10 cellular contexts compared by ENCODE assay signal in genomic region chr1:54577612-54578011, GRCh38. TPM values are rescaled to one million over a fixed set of nuclear protein-coding genes. Genes with fewer than 3 reads are reported as not detected.
A peak's percentile ranks its signal among the peaks of the same experiment; 100 is the strongest.
DNase-seq lines count a peak whose midpoint lies in the region; ATAC-seq, FAIRE-seq and TF ChIP-seq lines count a peak whose summit lies in the region.
"Had no signal": no experiment of that assay in that cellular context is flagged by ENCODE, and none has a peak within 500 bp of the region (broad histone marks: within the 10 kb centered on the region; RNA-seq: fewer than 3 reads in every experiment).

No MANE protein-coding gene starts in this region.

- H3K27ac ChIP-seq in K562 (ENCODE audit: extremely low read depth, low read depth, low read length): no peak overlapping the region
- H3K27ac ChIP-seq in gastrocnemius medialis: peak overlapping the region; percentile 85 to 98 (median 95)
- H3K27ac ChIP-seq in CD4-positive, alpha-beta T cell (ENCODE audit: low read depth, low read length): no peak overlapping the region

- H2AFZ ChIP-seq in K562 (ENCODE audit: low read depth, low read length): peak overlapping the region; percentile 3; the same call in 1 of the 2 replicates

- no peak overlapping the region for H3K4me3 ChIP-seq in K562
- H3K4me3 ChIP-seq in gastrocnemius medialis: no peak overlapping the region

- H3K4me1 ChIP-seq in K562 (replicated peaks in 1 of 2; ENCODE audit: control insufficient read depth in 2 of 2, insufficient read depth in 2 of 2, low read length in 2 of 2) (peaks cover 8 to 12% of the 10 kb centered on the region in 2 experiments; a peak in 4 of 5 replicates), gastrocnemius medialis (peaks cover 51 to 55% of the 10 kb centered on the region in 2 donors)

- TF ChIP-seq RAD21 in K562 (CRISPR knock-in tag; conservative IDR thresholded peaks at IDR 0.05 in 1 of 2, IDR thresholded peaks at IDR 0.05 in 1 of 2): no peak; a peak in 1 of 4 replicates

- no peaks in the 10 kb centered on the region for H3K9me1 ChIP-seq in K562 (ENCODE audit: control insufficient read depth, insufficient read depth, low read length)

- H3K9me3 Mint-ChIP-seq in CD4-positive, alpha-beta T cell: no peaks in the 10 kb centered on the region

- in situ Hi-C loops in K562 (cut with MboI): no loop called here
- in situ Hi-C loops in gastrocnemius medialis (cut with MboI; ENCODE audit: low sequenced_read_pairs in 4 of 4): no loop called here

- H3K4me2 ChIP-seq in K562 (ENCODE audit: insufficient read depth, low read length): no peak overlapping the region

- H4K20me1 ChIP-seq in K562 (replicated peaks; ENCODE audit: control insufficient read depth, insufficient read depth, low read length): no peaks in the 10 kb centered on the region

- TF ChIP-seq CTCF in K562 (IDR thresholded peaks at IDR 0.05 in 2 of 3, conservative IDR thresholded peaks at IDR 0.05 in 1 of 3; ENCODE audit: insufficient read depth in 2 of 3, low read depth in 1 of 3, low read length in 3 of 3): no peak
- no peak for TF ChIP-seq CTCF in gastrocnemius medialis (IDR thresholded peaks at IDR 0.05 in 4 of 5, conservative IDR thresholded peaks at IDR 0.05 in 1 of 5)
- TF ChIP-seq CTCF in CD4-positive, alpha-beta T cell (IDR thresholded peaks at IDR 0.05): no peak

- POLR2A ChIA-PET in K562 (lab: Yijun Ruan, JAX): interaction anchor here (0.6 to 2.5 kb wide), 4 partner anchors 12 to 220 kb away, joined by 3 to 10 read pairs (median 6); no protein-coding TSS in a partner anchor
- POLR2A ChIA-PET in CD4-positive, alpha-beta T cell (lab: Charles Lee): no interaction called here

- no peaks in the 10 kb centered on the region for H3K79me2 ChIP-seq in K562 (ENCODE audit: control insufficient read depth, insufficient read depth, low read length)

- intact Hi-C loops in K562 (cut with micrococcal nuclease) (no loop called here), left cardiac atrium (cut with DNase I) (no loop called here), gastrocnemius medialis (cut with DNase I; ENCODE audit: low total_unique reads) (no loop called here)
- intact Hi-C loops in CD4-positive, alpha-beta T cell (cut with DNase I, micrococcal nuclease): no loop called here

- H3K27me3 ChIP-seq in K562 (ENCODE audit: control insufficient read depth in 2 of 2, insufficient read depth in 2 of 2, low read length in 2 of 2) (peaks cover 2 to 38% of the 10 kb centered on the region in 2 experiments; a peak in 3 of 5 replicates), gastrocnemius medialis (no peaks in the 10 kb centered on the region)
- H3K27me3 ChIP-seq in CD4-positive, alpha-beta T cell (ENCODE audit: control insufficient read depth, insufficient read depth, low read length): no peaks in the 10 kb centered on the region

- CTCF ChIA-PET in K562 (lab: Yijun Ruan, JAX; ENCODE audit: low intra/inter-chr PET ratio): no interaction called here
- CTCF ChIA-PET in CD4-positive, alpha-beta T cell (lab: Charles Lee): no interaction called here

- H3K9me3 ChIP-seq in K562 (replicated peaks; ENCODE audit: control insufficient read depth, insufficient read depth, low read depth, low read length): no peaks in the 10 kb centered on the region
- no peaks in the 10 kb centered on the region for H3K9me3 ChIP-seq in gastrocnemius medialis
- no peaks in the 10 kb centered on the region for H3K9me3 ChIP-seq in CD4-positive, alpha-beta T cell (ENCODE audit: control insufficient read depth, low read length)

- TF ChIP-seq POLR2A in K562 (conservative IDR thresholded peaks at IDR 0.05) (no peak), gastrocnemius medialis (IDR thresholded peaks at IDR 0.05) (no peak)

- H3K9ac ChIP-seq in K562 (ENCODE audit: insufficient read depth in 1 of 2, low read depth in 2 of 2, low read length in 2 of 2): peak overlapping the region in 1 of 2 experiments; percentile 46; a peak in 1 of 4 replicates

- no peak overlapping the region for H3K4me3 Mint-ChIP-seq in CD4-positive, alpha-beta T cell

- H3K36me3 Mint-ChIP-seq in CD4-positive, alpha-beta T cell (ENCODE audit: low read depth): no peaks in the 10 kb centered on the region

- no peaks in the 10 kb centered on the region for H3K36me3 ChIP-seq in K562 (ENCODE audit: control insufficient read depth, insufficient read depth, low read length)
- no peaks in the 10 kb centered on the region for H3K36me3 ChIP-seq in gastrocnemius medialis

- H3K27me3 Mint-ChIP-seq in CD4-positive, alpha-beta T cell: no peaks in the 10 kb centered on the region

- peak; percentile 16; the same call in 1 of the 2 replicates for TF ChIP-seq EP300 in K562 (IDR thresholded peaks at IDR 0.05; ENCODE audit: low read length)

- H3K27ac Mint-ChIP-seq in CD4-positive, alpha-beta T cell: no peak overlapping the region

- 0 out of 3 replicates have a peak, but pooled peaks have one; percentile 24 for ATAC-seq in K562
- ATAC-seq in left cardiac atrium: peak in 1 of 2 donors; percentile 13
- ATAC-seq in gastrocnemius medialis: peak; percentile 39 to 53
- no peak for ATAC-seq in CD4-positive, alpha-beta T cell (ENCODE audit: poor library complexity)
- ATAC-seq in HG02970 (IDR thresholded peaks at IDR 0.05; ENCODE audit: low FRiP score, unreplicated experiment): no peak
- no peak for ATAC-seq in GM21528 (IDR thresholded peaks at IDR 0.05; ENCODE audit: low FRiP score, unreplicated experiment)

- no TSS peak for BruUV-seq in K562 (replicated peaks; lab: Mats Ljungman, UMichigan)

- DNase-seq in HT1080 (ENCODE audit: low read depth) (peak; percentile 11), K562 (ENCODE audit: extremely low read depth in 1 of 4, low spot score in 3 of 4) (peak in 1 of 4 experiments; percentile 70), left cardiac atrium (peak; percentile 87), gastrocnemius medialis (peak; percentile 80 to 92), frontal cortex (ENCODE audit: low spot score in 2 of 2) (no peak)
- no peak for DNase-seq in CD4-positive, alpha-beta T cell
- DNase-seq: cerebellar nuclear complex had no signal

- FAIRE-seq in K562 (lab: Jason Lieb, UNC) (peak; percentile 37), frontal cortex (lab: Jason Lieb, UNC) (no peak)

- WGBS in K562 (ENCODE audit: insufficient coverage, low coverage, missing lambda C conversion rate): 2% methylated on average over 6 of the region's 6 CpGs

- no peaks in the 10 kb centered on the region for H3K4me1 Mint-ChIP-seq in CD4-positive, alpha-beta T cell (ENCODE audit: low read depth)

RNA-seq across cellular contexts. Expression of gene ACOT11, which starts 29.6 kb away (rescaled TPM):
- 1.9 and 2.0 TPM in 2 replicates for total RNA-seq in HT1080 (2014; rRNA removed; shearing (Covaris generic))
- 2.7 and 3.0 TPM in 2 replicates for polyA plus RNA-seq in HT1080 (2015; cell fraction: cytosol; rRNA removed)
- polyA plus RNA-seq in HT1080 (2015; cell fraction: nucleus; rRNA removed): 5.7 and 9.7 TPM in 2 replicates
- 1.0 and 3.3 TPM in 2 replicates for total RNA-seq in K562 (2011; cell fraction: chromatin; rRNA removed; ENCODE audit: low replicate concordance)
- total RNA-seq in K562 (2011; cell fraction: nucleolus; rRNA removed): 1.4 and 1.7 TPM in 2 replicates
- 0.73 and 1.7 TPM in 2 replicates for total RNA-seq in K562 (2011; cell fraction: nucleoplasm; rRNA removed)
- total RNA-seq in K562 (2014; rRNA removed): 0.49 and 0.64 TPM in 2 replicates
- total RNA-seq in K562 (2014; rRNA removed; fragmentation: Illumina TruSeq; extraction: Trizol): 0.04 and 0.16 TPM in 2 replicates
- total RNA-seq in K562 (2015; rRNA removed; fragmentation: Illumina TruSeq; extraction: Trizol): 0.33 and 0.64 TPM in 2 replicates
- total RNA-seq in K562 (2021): 0.89 and 1.2 TPM in 2 replicates
- polyA plus RNA-seq in K562 (2011; rRNA removed): 0.31 and 2.8 TPM in 2 replicates
- 0.63 and 1.6 TPM in 2 replicates for polyA plus RNA-seq in K562 (2011; cell fraction: cytosol; rRNA removed)
- 2.9 and 6.7 TPM in 2 replicates for polyA plus RNA-seq in K562 (2011; cell fraction: nucleus; rRNA removed)
- 0.46 and 1.5 TPM in 2 replicates for polyA plus RNA-seq in K562 (2012)
- polyA plus RNA-seq in K562 (2014; fragmentation: Illumina TruSeq; extraction: Trizol): 0.42 and 0.91 TPM in 2 replicates
- not detected for polyA plus RNA-seq in K562 (2014; fragmentation: Nextera tagmentation; extraction: Ambion mirVana)
- polyA plus RNA-seq in K562 (2014; rRNA removed): 0.71 and 0.78 TPM in 2 replicates
- polyA minus RNA-seq in K562 (2011; rRNA and poly(A)+ RNA removed): 0.21 and 2.1 TPM in 2 replicates
- polyA minus RNA-seq in K562 (2011; cell fraction: cytosol; rRNA and poly(A)+ RNA removed): 1.2 TPM in 1 of 2 replicates, not detected in the other
- 0.40 and 5.1 TPM in 2 replicates for polyA minus RNA-seq in K562 (2011; cell fraction: nucleus; rRNA and poly(A)+ RNA removed)
- total RNA-seq in left cardiac atrium: 10 to 100 TPM; 15.2 to 23.3 TPM
- 1 to 10 TPM in 2 of 4 donors, under 1 TPM in 2; 0.90 to 3.2 (median 1.2) TPM for total RNA-seq in gastrocnemius medialis
- total RNA-seq in CD4-positive, alpha-beta T cell: under 1 TPM; 0.50 to 0.91 TPM
- total RNA-seq in frontal cortex: 1.2 TPM

RNA-seq across cellular contexts. Expression of gene FAM151A, which starts 45.7 kb away (rescaled TPM):
- total RNA-seq in HT1080 (2014; rRNA removed; shearing (Covaris generic)): not detected in 2 replicates
- polyA plus RNA-seq in HT1080 (2015; cell fraction: cytosol; rRNA removed): not detected in 2 replicates
- polyA plus RNA-seq in HT1080 (2015; cell fraction: nucleus; rRNA removed): not detected in 2 replicates
- total RNA-seq in K562 (2011; cell fraction: chromatin; rRNA removed; ENCODE audit: low replicate concordance): not detected in 2 replicates
- total RNA-seq in K562 (2011; cell fraction: nucleolus; rRNA removed): not detected in 2 replicates
- not detected in 2 replicates for total RNA-seq in K562 (2011; cell fraction: nucleoplasm; rRNA removed)
- total RNA-seq in K562 (2014; rRNA removed): not detected in 2 replicates
- total RNA-seq in K562 (2014; rRNA removed; fragmentation: Illumina TruSeq; extraction: Trizol): not detected in 2 replicates
- total RNA-seq in K562 (2015; rRNA removed; fragmentation: Illumina TruSeq; extraction: Trizol): not detected in 2 replicates
- total RNA-seq in K562 (2021): not detected in 2 replicates
- polyA plus RNA-seq in K562 (2011; rRNA removed): not detected in 2 replicates
- 0.04 TPM in 1 of 2 replicates, not detected in the other for polyA plus RNA-seq in K562 (2011; cell fraction: cytosol; rRNA removed)
- polyA plus RNA-seq in K562 (2011; cell fraction: nucleus; rRNA removed): not detected in 2 replicates
- polyA plus RNA-seq in K562 (2012): not detected in 2 replicates
- not detected in 2 replicates for polyA plus RNA-seq in K562 (2014; fragmentation: Illumina TruSeq; extraction: Trizol)
- not detected for polyA plus RNA-seq in K562 (2014; fragmentation: Nextera tagmentation; extraction: Ambion mirVana)
- not detected in 2 replicates for polyA plus RNA-seq in K562 (2014; rRNA removed)
- not detected in 2 replicates for polyA minus RNA-seq in K562 (2011; rRNA and poly(A)+ RNA removed)
- polyA minus RNA-seq in K562 (2011; cell fraction: cytosol; rRNA and poly(A)+ RNA removed): not detected in 2 replicates
- not detected in 2 replicates for polyA minus RNA-seq in K562 (2011; cell fraction: nucleus; rRNA and poly(A)+ RNA removed)
- under 1 TPM; 0.15 to 0.29 TPM for total RNA-seq in left cardiac atrium
- not detected for total RNA-seq in gastrocnemius medialis
- total RNA-seq in CD4-positive, alpha-beta T cell: not detected
- not detected for total RNA-seq in frontal cortex
- total RNA-seq: mononuclear cell had no signal

Comparison
In these comparisons a context has a peak if more than half of its experiments do, and no peak if none do; other contexts are left out.
1. DNase-seq: peak in HT1080 (single experiment), left cardiac atrium (single experiment) and gastrocnemius medialis (2 of 2); none in CD4-positive, alpha-beta T cell (0 of 10) and frontal cortex (0 of 2).
2. ATAC-seq: peak in K562 (single experiment) and gastrocnemius medialis (2 of 2); none in CD4-positive, alpha-beta T cell (single experiment), HG02970 (single experiment) and GM21528 (single experiment).
3. H3K27ac ChIP-seq: peak in gastrocnemius medialis (4 of 4); none in K562 (single experiment) and CD4-positive, alpha-beta T cell (single experiment).